30 cellular contexts compared by ENCODE assay signal in genomic region chr15:69904296-69904560, GRCh38.
"Had no signal": no experiment of that assay in that cellular context is flagged by ENCODE, and none has a peak within 500 bp of the region (broad histone marks: within the 10 kb centered on the region; RNA-seq: fewer than 3 reads in every experiment).

No MANE protein-coding gene starts in this region.

- H3K36me3 Mint-ChIP-seq: activated CD8-positive, alpha-beta memory T cell treated with anti-CD3 and anti-CD28 coated beads, Interleukin-2, amount 10 ng/mL, durations not matched to agents 7 days and 5 days; activated naive CD4-positive, alpha-beta T cell treated with anti-CD3 and anti-CD28 coated beads, Interleukin-2, amount 50 U/mL, for 72 hours; T-cell had no signal

- H3K4me3 ChIP-seq: cardiac muscle cell, SJSA1 had no signal

- H3K4me1 Mint-ChIP-seq: activated B cell treated with CpG ODN at 0.5 μM for 24 hours; activated CD4-positive, alpha-beta T cell treated with anti-CD3 and anti-CD28 coated beads, Interleukin-2, amount 10 ng/mL, durations not matched to agents 24 days and 14 days; activated CD8-positive, alpha-beta memory T cell treated with anti-CD3 and anti-CD28 coated beads, Interleukin-2, amount 10 ng/mL, durations not matched to agents 7 days and 5 days; activated naive CD8-positive, alpha-beta T cell treated with anti-CD3 and anti-CD28 coated beads, Interleukin-2, amount 50 U/mL, for 24 hours; T-cell had no signal

- H3K9me3 Mint-ChIP-seq: activated B cell treated with CpG ODN at 0.5 μM for 24 hours; activated CD4-positive, alpha-beta T cell treated with anti-CD3 and anti-CD28 coated beads, Interleukin-2, amount 10 ng/mL, durations not matched to agents 24 days and 14 days; activated naive CD8-positive, alpha-beta T cell treated with anti-CD3 and anti-CD28 coated beads, Interleukin-2, amount 50 U/mL, for 24 hours; activated T-cell treated with anti-CD3 and anti-CD28 coated beads, Interleukin-2, amount 50 U/mL, for 24 hours; activated T-helper 1 cell treated with anti-CD3 and anti-CD28 coated beads, Interleukin-12 subunit alpha, Interleukin-12 subunit beta, Interleukin-2, Interleukin-4 antibody, amounts not matched to agents 30 ng/mL and 10 ng/mL and 1 ng/mL, durations not matched to agents 14 hours and 24 hours and 36 hours had no signal

- ATAC-seq: activated CD8-positive, alpha-beta memory T cell treated with anti-CD3 and anti-CD28 coated beads, Interleukin-2, amount 10 ng/mL, durations not matched to agents 7 days and 5 days; activated naive CD4-positive, alpha-beta T cell treated with anti-CD3 and anti-CD28 coated beads, Interleukin-2, amount 50 U/mL, for 72 hours; activated naive CD8-positive, alpha-beta T cell treated with anti-CD3 and anti-CD28 coated beads, Interleukin-2, amount 50 U/mL, for 24 hours; T-cell had no signal

- H3K9me3 ChIP-seq: SJSA1 had no signal

- H3K27ac Mint-ChIP-seq: activated B cell treated with CpG ODN at 0.5 μM for 24 hours; activated CD4-positive, alpha-beta T cell treated with anti-CD3 and anti-CD28 coated beads, Interleukin-2, amount 10 ng/mL, durations not matched to agents 24 days and 14 days; activated CD8-positive, alpha-beta memory T cell treated with anti-CD3 and anti-CD28 coated beads, Interleukin-2, amount 10 ng/mL, durations not matched to agents 7 days and 5 days; activated naive CD8-positive, alpha-beta T cell treated with anti-CD3 and anti-CD28 coated beads, Interleukin-2, amount 50 U/mL, for 24 hours; activated T-cell treated with anti-CD3 and anti-CD28 coated beads, Interleukin-2, amount 50 U/mL, for 24 hours; activated T-helper 1 cell treated with anti-CD3 and anti-CD28 coated beads, Interleukin-12 subunit alpha, Interleukin-12 subunit beta, Interleukin-2, Interleukin-4 antibody, amounts not matched to agents 30 ng/mL and 10 ng/mL and 1 ng/mL, durations not matched to agents 14 hours and 24 hours and 36 hours; T-cell had no signal

- H3K27ac ChIP-seq: brain microvascular endothelial cell, cardiac muscle cell, RWPE1, SJSA1 had no signal

- H3K4me3 Mint-ChIP-seq: activated B cell treated with CpG ODN at 0.5 μM for 24 hours; activated CD4-positive, alpha-beta T cell treated with anti-CD3 and anti-CD28 coated beads, Interleukin-2, amount 10 ng/mL, durations not matched to agents 24 days and 14 days; activated CD8-positive, alpha-beta memory T cell treated with anti-CD3 and anti-CD28 coated beads, Interleukin-2, amount 10 ng/mL, durations not matched to agents 7 days and 5 days; activated naive CD8-positive, alpha-beta T cell treated with anti-CD3 and anti-CD28 coated beads, Interleukin-2, amount 50 U/mL, for 24 hours; activated T-cell treated with anti-CD3 and anti-CD28 coated beads, Interleukin-2, amount 50 U/mL, for 24 hours; activated T-helper 1 cell treated with anti-CD3 and anti-CD28 coated beads, Interleukin-12 subunit alpha, Interleukin-12 subunit beta, Interleukin-2, Interleukin-4 antibody, amounts not matched to agents 30 ng/mL and 10 ng/mL and 1 ng/mL, durations not matched to agents 14 hours and 24 hours and 36 hours; T-cell had no signal

- DNase-seq: activated B cell treated with CpG ODN at 0.5 μM for 24 hours; activated CD4-positive, alpha-beta T cell treated with anti-CD3 and anti-CD28 coated beads for 1 hour; activated CD4-positive, alpha-beta T cell treated with anti-CD3 and anti-CD28 coated beads, Interleukin-2, amount 10 ng/mL, durations not matched to agents 24 days and 14 days; activated CD4-positive, alpha-beta T cell treated with anti-CD3 and anti-CD28 coated beads, Interleukin-2, amount 50 U/mL, for 48 hours; activated CD8-positive, alpha-beta memory T cell treated with anti-CD3 and anti-CD28 coated beads, Interleukin-2, amount 10 ng/mL, durations not matched to agents 7 days and 5 days; activated effector memory CD4-positive, alpha-beta T cell treated with anti-CD3 and anti-CD28 coated beads, Interleukin-2, amount 50 U/mL, for 16 hours; activated naive CD4-positive, alpha-beta T cell treated with Interleukin-2 at 50 U/mL for 16 hours; activated naive CD8-positive, alpha-beta T cell treated with anti-CD3 and anti-CD28 coated beads, Interleukin-2, amount 50 U/mL, for 24 hours; activated T-cell treated with anti-CD3 and anti-CD28 coated beads, Interleukin-2, amount 50 U/mL, for 24 hours; KG1; MV-4-11; NCI-H1092 treated with DMSO at 0.1 percent for 48 hours; NCI-H1417 treated with DMSO at 0.1 percent for 48 hours; NCI-H1694; NCI-H2029 treated with DMSO at 0.1 percent for 48 hours; NCI-H345; NCI-H510A; NCI-H526 treated with DMSO at 0.1 percent for 48 hours; NK-92 treated with Interleukin-12 subunit alpha and Interleukin-12 subunit beta, amount 100 ng/mL, for 24 hours; OCI-M1; Right ventricle myocardium superior; T-cell; T-helper 2 cell; T1000 had no signal

- H3K36me3 ChIP-seq: brain microvascular endothelial cell, cardiac muscle cell had no signal

- H3K27me3 ChIP-seq: brain microvascular endothelial cell, cardiac muscle cell, SJSA1 had no signal

- H3K27me3 Mint-ChIP-seq: activated CD8-positive, alpha-beta memory T cell treated with anti-CD3 and anti-CD28 coated beads, Interleukin-2, amount 10 ng/mL, durations not matched to agents 7 days and 5 days; activated T-cell treated with anti-CD3 and anti-CD28 coated beads, Interleukin-2, amount 50 U/mL, for 24 hours had no signal
